In the genomic region with DNA sequence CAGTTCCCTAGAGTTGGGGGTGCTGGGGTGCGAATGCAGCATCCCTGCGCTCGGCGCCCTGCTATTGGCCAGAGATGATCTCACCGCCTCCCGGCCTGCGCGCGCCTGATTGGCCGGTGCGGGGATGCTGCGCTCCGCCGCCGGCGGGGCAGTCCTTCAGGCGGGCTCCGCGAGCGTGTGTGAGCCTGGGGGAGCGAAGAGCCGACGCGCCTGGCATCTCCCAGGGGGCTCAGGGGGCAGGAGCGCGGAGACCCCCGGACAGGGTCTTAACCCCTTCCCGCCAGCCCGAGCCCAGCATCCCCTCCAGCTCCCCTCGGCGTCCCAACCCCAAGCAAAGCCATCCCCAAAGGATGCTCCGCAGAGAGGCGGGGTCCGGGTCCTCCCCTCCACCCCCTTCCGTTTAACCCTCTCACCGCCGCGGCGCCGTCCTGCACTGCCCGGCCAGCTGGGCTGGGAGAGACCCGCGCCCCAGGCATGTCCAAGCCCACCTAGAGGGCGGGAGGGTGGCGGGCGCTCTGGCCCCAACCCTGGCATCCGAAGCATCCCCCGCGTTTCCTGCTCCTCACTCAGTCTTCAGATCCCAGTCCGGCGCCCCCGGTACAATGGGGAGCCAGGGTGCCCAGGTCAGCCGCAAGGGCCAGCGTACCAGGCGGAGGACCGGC, we compare ENCODE assay signal across 1 cellular context.
TF ChIP-seq lines count a peak whose summit lies in the region.

No MANE protein-coding gene starts in this region.

TF ChIP-seq in IMR-90, 13 proteins besides CTCF, POLR2A, EP300 and RAD21:
- TF ChIP-seq CHD1 (IDR thresholded peaks at IDR 0.05; ENCODE audit: low read depth, low read length) (no peak), FOS (IDR thresholded peaks at IDR 0.05; ENCODE audit: low read depth, low read length) (no peak), RFX5 (IDR thresholded peaks at IDR 0.05; ENCODE audit: low read depth, low read length) (no peak), MXI1 (IDR thresholded peaks at IDR 0.05; ENCODE audit: borderline replicate concordance, low read depth, low read length) (no peak), SMC3 (IDR thresholded peaks at IDR 0.05; ENCODE audit: low read depth, low read length) (no peak), MAFK (IDR thresholded peaks at IDR 0.05; ENCODE audit: low read depth, low read length) (no peak), NFE2L2 (IDR thresholded peaks at IDR 0.05; ENCODE audit: low read depth, low read length) (no peak)
- TF ChIP-seq, protein P1, sequence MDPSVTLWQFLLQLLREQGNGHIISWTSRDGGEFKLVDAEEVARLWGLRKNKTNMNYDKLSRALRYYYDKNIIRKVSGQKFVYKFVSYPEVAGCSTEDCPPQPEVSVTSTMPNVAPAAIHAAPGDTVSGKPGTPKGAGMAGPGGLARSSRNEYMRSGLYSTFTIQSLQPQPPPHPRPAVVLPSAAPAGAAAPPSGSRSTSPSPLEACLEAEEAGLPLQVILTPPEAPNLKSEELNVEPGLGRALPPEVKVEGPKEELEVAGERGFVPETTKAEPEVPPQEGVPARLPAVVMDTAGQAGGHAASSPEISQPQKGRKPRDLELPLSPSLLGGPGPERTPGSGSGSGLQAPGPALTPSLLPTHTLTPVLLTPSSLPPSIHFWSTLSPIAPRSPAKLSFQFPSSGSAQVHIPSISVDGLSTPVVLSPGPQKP (IDR thresholded peaks at IDR 0.05; ENCODE audit: borderline replicate concordance, low read depth, low read length), result no peak
TF ChIP-seq in IMR-90: peak in this region for 0.
